Comparison of ENCODE assay signal across 26 cellular contexts in genomic region chr4:33725861-33726260, GRCh38.
"Had no signal": no experiment of that assay in that cellular context is flagged by ENCODE, and none has a peak within 500 bp of the region (broad histone marks: within the 10 kb centered on the region; RNA-seq: fewer than 3 reads in every experiment).

No MANE protein-coding gene starts in this region.

- H3K36me3 ChIP-seq: left lung, lower lobe of right lung, neural progenitor cell, ovary, right atrium auricular region, right lobe of liver, stomach, suprapubic skin, thoracic aorta, tibial artery, upper lobe of right lung had no signal

- H3K27me3 ChIP-seq: left lung, neural progenitor cell, ovary, right atrium auricular region, right lobe of liver, stomach, suprapubic skin, tibial artery, upper lobe of right lung had no signal

- H3K9me3 ChIP-seq: left lung, lower lobe of right lung, ovary, right atrium auricular region, right lobe of liver, suprapubic skin, thoracic aorta, tibial artery, upper lobe of right lung had no signal

- DNase-seq: hippocampal formation; kidney; left colon; left lung; lower lobe of right lung; mammary epithelial cell; mesenchymal stem cell; naive B cell; natural killer cell; nephron progenitor cell; ovary; right lobe of liver; stimulated activated CD4-positive, alpha-beta T cell treated with anti-CD3 and anti-CD28 coated beads, Interleukin-12 subunit alpha, Interleukin-12 subunit beta, amount 100 ng/mL, for 4 hours; stimulated activated CD4-positive, alpha-beta T cell treated with anti-CD3 and anti-CD28 coated beads, Interleukin-15, amount 100 ng/mL, for 24 hours; stimulated activated CD4-positive, alpha-beta T cell treated with anti-CD3 and anti-CD28 coated beads, Interleukin-2, amount 100 ng/mL, for 24 hours; stimulated activated CD4-positive, alpha-beta T cell treated with anti-CD3 and anti-CD28 coated beads, Interleukin-4, amount 100 ng/mL, for 1 hour; stimulated activated naive B cell treated with anti-CD40 and anti-IgM and Interleukin-4, amounts not matched to agents 10 μg/mL and 1 μg/mL and 100 μg/mL, for 72 hours; stimulated activated naive CD8-positive, alpha-beta T cell treated with anti-CD3 and anti-CD28 coated beads, Interleukin-15, Interleukin-2, amounts not matched to agents 100 U/mL and 50 U/mL, for 24 hours; stomach; tibial artery; trophoblast cell; upper lobe of right lung had no signal

- H2AFZ ChIP-seq: neural progenitor cell had no signal

- H3K4me3 ChIP-seq: left lung, lower lobe of right lung, neural progenitor cell, ovary, right atrium auricular region, right lobe of liver, stomach, suprapubic skin, thoracic aorta, tibial artery, upper lobe of right lung had no signal

- H3K9ac ChIP-seq: neural progenitor cell had no signal

- ATAC-seq: left colon; left lung; lower lobe of right lung; natural killer cell; right lobe of liver; stimulated activated naive B cell treated with anti-CD40 and anti-IgM and Interleukin-4, amounts not matched to agents 10 μg/mL and 1 μg/mL and 100 μg/mL, for 72 hours; stimulated activated naive CD8-positive, alpha-beta T cell treated with anti-CD3 and anti-CD28 coated beads, Interleukin-15, Interleukin-2, amounts not matched to agents 100 U/mL and 50 U/mL, for 24 hours; upper lobe of right lung had no signal

- H3K4me1 ChIP-seq: left lung, lower lobe of right lung, neural progenitor cell, right atrium auricular region, right lobe of liver, stomach, suprapubic skin, tibial artery, upper lobe of right lung had no signal

- H3K27ac ChIP-seq: left lung, lower lobe of right lung, neural progenitor cell, ovary, right atrium auricular region, right lobe of liver, stomach, suprapubic skin, thoracic aorta, tibial artery, upper lobe of right lung had no signal

- H3K4me2 ChIP-seq: neural progenitor cell had no signal
